ENCODE assay signal across 28 cellular contexts in genomic region chr7:98458090-98458875, GRCh38.
"Had no signal": no experiment of that assay in that cellular context is flagged by ENCODE, and none has a peak within 500 bp of the region (broad histone marks: within the 10 kb centered on the region; RNA-seq: fewer than 3 reads in every experiment).

No MANE protein-coding gene starts in this region.

- H3K27ac Mint-ChIP-seq: activated naive CD4-positive, alpha-beta T cell treated with anti-CD3 and anti-CD28 coated beads, Interleukin-2, amount 50 U/mL, for 72 hours; activated T-cell treated with anti-CD3 and anti-CD28 coated beads, Interleukin-2, amount 50 U/mL, for 24 hours; activated T-helper 17 cell treated with anti-CD3 and anti-CD28 coated beads, Interleukin-2, amount 50 U/mL, for 72 hours; effector memory CD8-positive, alpha-beta T cell; naive thymus-derived CD4-positive, alpha-beta T cell; stimulated activated naive B cell treated with anti-CD40 and anti-IgM and Interleukin-4, amounts not matched to agents 10 μg/mL and 1 μg/mL and 100 μg/mL, for 72 hours had no signal

- H3K4me1 Mint-ChIP-seq: activated T-helper 17 cell treated with anti-CD3 and anti-CD28 coated beads, Interleukin-2, amount 50 U/mL, for 72 hours; naive thymus-derived CD4-positive, alpha-beta T cell; neural crest cell; stimulated activated naive B cell treated with anti-CD40 and anti-IgM and Interleukin-4, amounts not matched to agents 10 μg/mL and 1 μg/mL and 100 μg/mL, for 72 hours had no signal

- H3K27ac ChIP-seq: brain microvascular endothelial cell, dorsolateral prefrontal cortex, left ventricle myocardium inferior, uterus, VCaP had no signal

- H3K4me3 ChIP-seq: dorsolateral prefrontal cortex, left ventricle myocardium inferior, smooth muscle cell, uterus had no signal

- DNase-seq: activated CD4-positive, alpha-beta T cell treated with anti-CD3 and anti-CD28 coated beads, Interleukin-2, amount 50 U/mL, for 1 hour; activated CD4-positive, CD25-positive, alpha-beta regulatory T cell treated with anti-CD3 and anti-CD28 coated beads, Interleukin-2, amount 50 U/mL, for 72 hours; activated CD8-positive, alpha-beta memory T cell treated with anti-CD3 and anti-CD28 coated beads, Interleukin-2, amount 50 U/mL, for 4 hours; activated T-cell treated with anti-CD3 and anti-CD28 coated beads, Interleukin-2, amount 50 U/mL, for 24 hours; aorta; brain microvascular endothelial cell; central memory CD4-positive, alpha-beta T cell; dorsolateral prefrontal cortex; effector memory CD8-positive, alpha-beta T cell; glutamatergic neuron; hippocampal formation; left ventricle myocardium inferior; naive thymus-derived CD4-positive, alpha-beta T cell; stimulated activated CD4-positive, alpha-beta T cell treated with anti-CD3 and anti-CD28 coated beads, Interleukin-2, amount 100 ng/mL, for 48 hours; stimulated activated CD8-positive, alpha-beta memory T cell treated with anti-CD3 and anti-CD28 coated beads, Interleukin-4, amount 100 ng/mL, for 48 hours; stimulated activated naive B cell treated with anti-CD40 and anti-IgM and Interleukin-4, amounts not matched to agents 10 μg/mL and 1 μg/mL and 100 μg/mL, for 72 hours; trophoblast cell; uterus had no signal

- FAIRE-seq: colon, endothelial cell of umbilical vein, frontal cortex had no signal

- H3K4me3 Mint-ChIP-seq: activated T-cell treated with anti-CD3 and anti-CD28 coated beads, Interleukin-2, amount 50 U/mL, for 24 hours; activated T-helper 17 cell treated with anti-CD3 and anti-CD28 coated beads, Interleukin-2, amount 50 U/mL, for 72 hours; effector memory CD8-positive, alpha-beta T cell; naive thymus-derived CD4-positive, alpha-beta T cell; neural crest cell; stimulated activated naive B cell treated with anti-CD40 and anti-IgM and Interleukin-4, amounts not matched to agents 10 μg/mL and 1 μg/mL and 100 μg/mL, for 72 hours had no signal

- H3K36me3 Mint-ChIP-seq: activated naive CD4-positive, alpha-beta T cell treated with anti-CD3 and anti-CD28 coated beads, Interleukin-2, amount 50 U/mL, for 72 hours; stimulated activated naive B cell treated with anti-CD40 and anti-IgM and Interleukin-4, amounts not matched to agents 10 μg/mL and 1 μg/mL and 100 μg/mL, for 72 hours had no signal

- H3K27me3 ChIP-seq: brain microvascular endothelial cell, uterus had no signal

- H3K9me3 ChIP-seq: uterus had no signal

- H3K27me3 Mint-ChIP-seq: activated T-cell treated with anti-CD3 and anti-CD28 coated beads, Interleukin-2, amount 50 U/mL, for 24 hours; effector memory CD8-positive, alpha-beta T cell; stimulated activated naive B cell treated with anti-CD40 and anti-IgM and Interleukin-4, amounts not matched to agents 10 μg/mL and 1 μg/mL and 100 μg/mL, for 72 hours had no signal

- H3K9me3 Mint-ChIP-seq: effector memory CD8-positive, alpha-beta T cell had no signal

- ATAC-seq: activated naive CD4-positive, alpha-beta T cell treated with anti-CD3 and anti-CD28 coated beads, Interleukin-2, amount 50 U/mL, for 72 hours; activated T-helper 17 cell treated with anti-CD3 and anti-CD28 coated beads, Interleukin-2, amount 50 U/mL, for 72 hours; effector memory CD8-positive, alpha-beta T cell; esophagus mucosa; naive thymus-derived CD4-positive, alpha-beta T cell; sciatic nerve; stimulated activated naive B cell treated with anti-CD40 and anti-IgM and Interleukin-4, amounts not matched to agents 10 μg/mL and 1 μg/mL and 100 μg/mL, for 72 hours had no signal

- H3K4me2 ChIP-seq: smooth muscle cell had no signal

- H3K36me3 ChIP-seq: brain microvascular endothelial cell, left ventricle myocardium inferior, uterus had no signal

- H3K4me1 ChIP-seq: left ventricle myocardium inferior, uterus had no signal
